In the genomic region with DNA sequence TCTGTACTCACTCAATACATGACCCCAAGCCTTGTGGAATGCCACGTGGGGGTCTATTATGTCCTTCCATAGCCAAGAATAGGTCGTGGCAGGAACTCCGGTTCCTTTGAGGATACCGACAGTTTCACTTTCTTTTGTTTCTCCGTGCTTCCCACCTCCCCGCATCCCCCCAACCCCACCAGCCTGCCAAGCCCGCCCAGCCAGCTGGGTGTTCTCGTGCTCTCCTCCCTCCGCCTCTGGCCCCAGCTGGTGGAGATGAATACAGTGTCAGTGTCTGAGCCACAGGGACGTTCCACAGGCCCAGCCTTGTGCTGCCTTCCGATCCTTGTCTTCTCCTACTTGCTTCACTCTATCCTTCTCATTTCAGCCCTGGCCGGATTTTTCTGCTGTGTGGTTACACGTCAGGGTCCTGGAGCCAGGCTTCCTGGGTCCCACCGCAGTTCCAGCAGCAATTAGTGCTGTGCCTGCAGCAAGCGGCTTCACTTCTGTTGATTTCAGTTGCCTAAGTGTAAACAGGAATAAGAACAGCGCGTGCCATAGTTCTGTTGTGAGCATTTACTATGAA, we compare ENCODE assay signal across 1 cellular context.
TF ChIP-seq lines count a peak whose summit lies in the region.

No MANE protein-coding gene starts in this region.

TF ChIP-seq in WTC11, 78 proteins besides CTCF, POLR2A, EP300 and RAD21 (continued from another document):
- TF ChIP-seq, protein P1, sequence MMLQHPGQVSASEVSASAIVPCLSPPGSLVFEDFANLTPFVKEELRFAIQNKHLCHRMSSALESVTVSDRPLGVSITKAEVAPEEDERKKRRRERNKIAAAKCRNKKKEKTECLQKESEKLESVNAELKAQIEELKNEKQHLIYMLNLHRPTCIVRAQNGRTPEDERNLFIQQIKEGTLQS (CRISPR knock-in tag; conservative IDR thresholded peaks at IDR 0.05) = no peak
- TF ChIP-seq NFE2L1 (CRISPR knock-in tag; IDR thresholded peaks at IDR 0.05) = no peak
- TF ChIP-seq NFYB (CRISPR knock-in tag; conservative IDR thresholded peaks at IDR 0.05; ENCODE audit: low read depth) = no peak
- TF ChIP-seq FOXP1 (CRISPR knock-in tag; IDR thresholded peaks at IDR 0.05; ENCODE audit: borderline replicate concordance) = no peak
- no peak for TF ChIP-seq JUN (CRISPR knock-in tag; IDR thresholded peaks at IDR 0.05)
- TF ChIP-seq TCF7 (CRISPR knock-in tag; IDR thresholded peaks at IDR 0.05; ENCODE audit: low read depth) = no peak
